Comparison of ENCODE assay signal across 1 cellular context in the genomic region with DNA sequence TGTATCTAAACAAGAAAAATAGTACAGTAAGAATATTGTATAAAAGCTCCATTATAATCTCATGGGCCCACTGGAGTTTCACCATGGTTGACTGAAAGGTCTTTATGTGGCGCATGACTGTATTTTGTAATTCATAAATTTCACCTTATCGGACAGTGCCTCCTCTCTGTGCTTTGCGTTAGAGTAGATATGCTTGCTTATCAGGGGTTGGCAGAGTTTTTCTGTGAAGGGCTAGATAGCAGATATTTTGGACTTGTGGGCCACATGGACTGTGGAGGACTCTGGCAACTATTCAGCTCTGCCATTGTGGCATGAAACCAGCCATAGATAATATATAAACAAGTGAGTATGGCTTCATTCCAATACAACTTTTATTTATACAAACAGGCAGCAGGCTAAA.
TF ChIP-seq lines count a peak whose summit lies in the region.

No MANE protein-coding gene starts in this region.

TF ChIP-seq in K562, 482 proteins besides CTCF, POLR2A, EP300 and RAD21 (continued from another document):
- TF ChIP-seq, protein P1, sequence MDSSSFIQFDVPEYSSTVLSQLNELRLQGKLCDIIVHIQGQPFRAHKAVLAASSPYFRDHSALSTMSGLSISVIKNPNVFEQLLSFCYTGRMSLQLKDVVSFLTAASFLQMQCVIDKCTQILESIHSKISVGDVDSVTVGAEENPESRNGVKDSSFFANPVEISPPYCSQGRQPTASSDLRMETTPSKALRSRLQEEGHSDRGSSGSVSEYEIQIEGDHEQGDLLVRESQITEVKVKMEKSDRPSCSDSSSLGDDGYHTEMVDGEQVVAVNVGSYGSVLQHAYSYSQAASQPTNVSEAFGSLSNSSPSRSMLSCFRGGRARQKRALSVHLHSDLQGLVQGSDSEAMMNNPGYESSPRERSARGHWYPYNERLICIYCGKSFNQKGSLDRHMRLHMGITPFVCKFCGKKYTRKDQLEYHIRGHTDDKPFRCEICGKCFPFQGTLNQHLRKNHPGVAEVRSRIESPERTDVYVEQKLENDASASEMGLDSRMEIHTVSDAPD (CRISPR knock-in tag; IDR thresholded peaks at IDR 0.05), result no peak
- TF ChIP-seq SNRNP70 (optimal IDR thresholded peaks at IDR 0.05; ENCODE audit: low read depth, low read length), result no peak
- TF ChIP-seq ILF3 (IDR thresholded peaks at IDR 0.05; ENCODE audit: borderline replicate concordance), result peak; percentile 94; the same call in 1 of the 2 replicates
- no peak for TF ChIP-seq KAT2B (IDR thresholded peaks at IDR 0.05; ENCODE audit: low read depth, low read length)
- TF ChIP-seq ZNF217 (CRISPR knock-in tag; IDR thresholded peaks at IDR 0.05), result no peak
- TF ChIP-seq C11orf30 (IDR thresholded peaks at IDR 0.05; ENCODE audit: low read depth), result no peak; the same call in 1 of the 2 replicates
- TF ChIP-seq ZNF12 (CRISPR knock-in tag; IDR thresholded peaks at IDR 0.05), result no peak
- peak; percentile 92 for TF ChIP-seq BACH1 (tag; IDR thresholded peaks at IDR 0.05)
- TF ChIP-seq SRF (CRISPR knock-in tag; IDR thresholded peaks at IDR 0.05), result no peak
- peak; percentile 17; the same call in 1 of the 2 replicates for TF ChIP-seq MAFK (IDR thresholded peaks at IDR 0.05; ENCODE audit: low read length)
- TF ChIP-seq, protein P2, sequence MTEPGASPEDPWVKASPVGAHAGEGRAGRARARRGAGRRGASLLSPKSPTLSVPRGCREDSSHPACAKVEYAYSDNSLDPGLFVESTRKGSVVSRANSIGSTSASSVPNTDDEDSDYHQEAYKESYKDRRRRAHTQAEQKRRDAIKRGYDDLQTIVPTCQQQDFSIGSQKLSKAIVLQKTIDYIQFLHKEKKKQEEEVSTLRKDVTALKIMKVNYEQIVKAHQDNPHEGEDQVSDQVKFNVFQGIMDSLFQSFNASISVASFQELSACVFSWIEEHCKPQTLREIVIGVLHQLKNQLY (CRISPR knock-in tag; conservative IDR thresholded peaks at IDR 0.05), result no peak
- TF ChIP-seq, protein P3, sequence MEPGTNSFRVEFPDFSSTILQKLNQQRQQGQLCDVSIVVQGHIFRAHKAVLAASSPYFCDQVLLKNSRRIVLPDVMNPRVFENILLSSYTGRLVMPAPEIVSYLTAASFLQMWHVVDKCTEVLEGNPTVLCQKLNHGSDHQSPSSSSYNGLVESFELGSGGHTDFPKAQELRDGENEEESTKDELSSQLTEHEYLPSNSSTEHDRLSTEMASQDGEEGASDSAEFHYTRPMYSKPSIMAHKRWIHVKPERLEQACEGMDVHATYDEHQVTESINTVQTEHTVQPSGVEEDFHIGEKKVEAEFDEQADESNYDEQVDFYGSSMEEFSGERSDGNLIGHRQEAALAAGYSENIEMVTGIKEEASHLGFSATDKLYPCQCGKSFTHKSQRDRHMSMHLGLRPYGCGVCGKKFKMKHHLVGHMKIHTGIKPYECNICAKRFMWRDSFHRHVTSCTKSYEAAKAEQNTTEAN (CRISPR knock-in tag; IDR thresholded peaks at IDR 0.05), result no peak
- TF ChIP-seq ADNP (tag; IDR thresholded peaks at IDR 0.05), result 0 out of 2 replicates have a peak, but pooled peaks have one; percentile 40
- TF ChIP-seq E2F3 (CRISPR knock-in tag; IDR thresholded peaks at IDR 0.05), result no peak
- TF ChIP-seq, protein P4, sequence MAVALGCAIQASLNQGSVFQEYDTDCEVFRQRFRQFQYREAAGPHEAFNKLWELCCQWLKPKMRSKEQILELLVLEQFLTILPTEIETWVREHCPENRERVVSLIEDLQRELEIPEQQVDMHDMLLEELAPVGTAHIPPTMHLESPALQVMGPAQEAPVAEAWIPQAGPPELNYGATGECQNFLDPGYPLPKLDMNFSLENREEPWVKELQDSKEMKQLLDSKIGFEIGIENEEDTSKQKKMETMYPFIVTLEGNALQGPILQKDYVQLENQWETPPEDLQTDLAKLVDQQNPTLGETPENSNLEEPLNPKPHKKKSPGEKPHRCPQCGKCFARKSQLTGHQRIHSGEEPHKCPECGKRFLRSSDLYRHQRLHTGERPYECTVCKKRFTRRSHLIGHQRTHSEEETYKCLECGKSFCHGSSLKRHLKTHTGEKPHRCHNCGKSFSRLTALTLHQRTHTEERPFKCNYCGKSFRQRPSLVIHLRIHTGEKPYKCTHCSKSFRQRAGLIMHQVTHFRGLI (CRISPR knock-in tag; IDR thresholded peaks at IDR 0.05), result peak; percentile 86; the same call in 1 of the 2 replicates
- TF ChIP-seq, protein P5, sequence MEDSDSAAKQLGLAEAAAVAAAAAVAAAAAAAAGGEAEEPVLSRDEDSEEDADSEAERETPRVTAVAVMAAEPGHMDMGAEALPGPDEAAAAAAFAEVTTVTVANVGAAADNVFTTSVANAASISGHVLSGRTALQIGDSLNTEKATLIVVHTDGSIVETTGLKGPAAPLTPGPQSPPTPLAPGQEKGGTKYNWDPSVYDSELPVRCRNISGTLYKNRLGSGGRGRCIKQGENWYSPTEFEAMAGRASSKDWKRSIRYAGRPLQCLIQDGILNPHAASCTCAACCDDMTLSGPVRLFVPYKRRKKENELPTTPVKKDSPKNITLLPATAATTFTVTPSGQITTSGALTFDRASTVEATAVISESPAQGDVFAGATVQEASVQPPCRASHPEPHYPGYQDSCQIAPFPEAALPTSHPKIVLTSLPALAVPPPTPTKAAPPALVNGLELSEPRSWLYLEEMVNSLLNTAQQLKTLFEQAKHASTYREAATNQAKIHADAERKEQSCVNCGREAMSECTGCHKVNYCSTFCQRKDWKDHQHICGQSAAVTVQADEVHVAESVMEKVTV (CRISPR knock-in tag; IDR thresholded peaks at IDR 0.05), result peak; percentile 11; the same call in 1 of the 2 replicates
- no peak for TF ChIP-seq ZNF778 (CRISPR knock-in tag; IDR thresholded peaks at IDR 0.05)
- no peak for TF ChIP-seq U2AF1 (optimal IDR thresholded peaks at IDR 0.05; ENCODE audit: low read depth, low read length)
- TF ChIP-seq EWSR1 (IDR thresholded peaks at IDR 0.05; ENCODE audit: borderline replicate concordance, low read depth, partially characterized antibody), result no peak
- no peak for TF ChIP-seq NFIX (CRISPR knock-in tag; IDR thresholded peaks at IDR 0.05; ENCODE audit: low read depth)
- TF ChIP-seq NCOA1 (IDR thresholded peaks at IDR 0.05; ENCODE audit: low read depth), result peak; percentile 93
- no peak for TF ChIP-seq STAG1 (CRISPR knock-in tag; IDR thresholded peaks at IDR 0.05; ENCODE audit: borderline replicate concordance)
- no peak for TF ChIP-seq HDGF (IDR thresholded peaks at IDR 0.05)
- no peak for TF ChIP-seq CREBBP (IDR thresholded peaks at IDR 0.05; ENCODE audit: low read depth, low read length)
- peak; percentile 83 for TF ChIP-seq FOXJ2 (tag; IDR thresholded peaks at IDR 0.05)
- TF ChIP-seq CCNT2 (IDR thresholded peaks at IDR 0.05; ENCODE audit: borderline replicate concordance, extremely low read depth, insufficient read length, low read depth, low read length), result peak; percentile 97
- no peak; the same call in 1 of the 2 replicates for TF ChIP-seq BCOR (IDR thresholded peaks at IDR 0.05)
- TF ChIP-seq CREB1 (IDR thresholded peaks at IDR 0.05), result peak; percentile 86
- TF ChIP-seq CREB1 (CRISPR knock-in tag; IDR thresholded peaks at IDR 0.05), result 0 out of 2 replicates have a peak, but pooled peaks have one; percentile 3
- TF ChIP-seq IRF2 (CRISPR knock-in tag; IDR thresholded peaks at IDR 0.05), result no peak
- TF ChIP-seq HNRNPLL (IDR thresholded peaks at IDR 0.05; ENCODE audit: low read depth, low read length, poor library complexity, severe bottlenecking), result no peak
- TF ChIP-seq TEAD2 (tag; IDR thresholded peaks at IDR 0.05), result no peak
- no peak for TF ChIP-seq PURB (CRISPR knock-in tag; IDR thresholded peaks at IDR 0.05; ENCODE audit: low read depth)
- TF ChIP-seq, protein P6, sequence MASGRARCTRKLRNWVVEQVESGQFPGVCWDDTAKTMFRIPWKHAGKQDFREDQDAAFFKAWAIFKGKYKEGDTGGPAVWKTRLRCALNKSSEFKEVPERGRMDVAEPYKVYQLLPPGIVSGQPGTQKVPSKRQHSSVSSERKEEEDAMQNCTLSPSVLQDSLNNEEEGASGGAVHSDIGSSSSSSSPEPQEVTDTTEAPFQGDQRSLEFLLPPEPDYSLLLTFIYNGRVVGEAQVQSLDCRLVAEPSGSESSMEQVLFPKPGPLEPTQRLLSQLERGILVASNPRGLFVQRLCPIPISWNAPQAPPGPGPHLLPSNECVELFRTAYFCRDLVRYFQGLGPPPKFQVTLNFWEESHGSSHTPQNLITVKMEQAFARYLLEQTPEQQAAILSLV (tag; IDR thresholded peaks at IDR 0.05), result peak; percentile 69; the same call in 1 of the 2 replicates
- TF ChIP-seq BHLHE40 (IDR thresholded peaks at IDR 0.05; ENCODE audit: low read length), result peak; percentile 89
- TF ChIP-seq, protein P7, sequence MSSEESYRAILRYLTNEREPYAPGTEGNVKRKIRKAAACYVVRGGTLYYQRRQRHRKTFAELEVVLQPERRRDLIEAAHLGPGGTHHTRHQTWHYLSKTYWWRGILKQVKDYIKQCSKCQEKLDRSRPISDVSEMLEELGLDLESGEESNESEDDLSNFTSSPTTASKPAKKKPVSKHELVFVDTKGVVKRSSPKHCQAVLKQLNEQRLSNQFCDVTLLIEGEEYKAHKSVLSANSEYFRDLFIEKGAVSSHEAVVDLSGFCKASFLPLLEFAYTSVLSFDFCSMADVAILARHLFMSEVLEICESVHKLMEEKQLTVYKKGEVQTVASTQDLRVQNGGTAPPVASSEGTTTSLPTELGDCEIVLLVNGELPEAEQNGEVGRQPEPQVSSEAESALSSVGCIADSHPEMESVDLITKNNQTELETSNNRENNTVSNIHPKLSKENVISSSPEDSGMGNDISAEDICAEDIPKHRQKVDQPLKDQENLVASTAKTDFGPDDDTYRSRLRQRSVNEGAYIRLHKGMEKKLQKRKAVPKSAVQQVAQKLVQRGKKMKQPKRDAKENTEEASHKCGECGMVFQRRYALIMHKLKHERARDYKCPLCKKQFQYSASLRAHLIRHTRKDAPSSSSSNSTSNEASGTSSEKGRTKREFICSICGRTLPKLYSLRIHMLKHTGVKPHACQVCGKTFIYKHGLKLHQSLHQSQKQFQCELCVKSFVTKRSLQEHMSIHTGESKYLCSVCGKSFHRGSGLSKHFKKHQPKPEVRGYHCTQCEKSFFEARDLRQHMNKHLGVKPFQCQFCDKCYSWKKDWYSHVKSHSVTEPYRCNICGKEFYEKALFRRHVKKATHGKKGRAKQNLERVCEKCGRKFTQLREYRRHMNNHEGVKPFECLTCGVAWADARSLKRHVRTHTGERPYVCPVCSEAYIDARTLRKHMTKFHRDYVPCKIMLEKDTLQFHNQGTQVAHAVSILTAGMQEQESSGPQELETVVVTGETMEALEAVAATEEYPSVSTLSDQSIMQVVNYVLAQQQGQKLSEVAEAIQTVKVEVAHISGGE (CRISPR knock-in tag; IDR thresholded peaks at IDR 0.05), result peak in 1 of 3 experiments; percentile 91; a peak in 2 of 6 replicates
- TF ChIP-seq, protein P8, sequence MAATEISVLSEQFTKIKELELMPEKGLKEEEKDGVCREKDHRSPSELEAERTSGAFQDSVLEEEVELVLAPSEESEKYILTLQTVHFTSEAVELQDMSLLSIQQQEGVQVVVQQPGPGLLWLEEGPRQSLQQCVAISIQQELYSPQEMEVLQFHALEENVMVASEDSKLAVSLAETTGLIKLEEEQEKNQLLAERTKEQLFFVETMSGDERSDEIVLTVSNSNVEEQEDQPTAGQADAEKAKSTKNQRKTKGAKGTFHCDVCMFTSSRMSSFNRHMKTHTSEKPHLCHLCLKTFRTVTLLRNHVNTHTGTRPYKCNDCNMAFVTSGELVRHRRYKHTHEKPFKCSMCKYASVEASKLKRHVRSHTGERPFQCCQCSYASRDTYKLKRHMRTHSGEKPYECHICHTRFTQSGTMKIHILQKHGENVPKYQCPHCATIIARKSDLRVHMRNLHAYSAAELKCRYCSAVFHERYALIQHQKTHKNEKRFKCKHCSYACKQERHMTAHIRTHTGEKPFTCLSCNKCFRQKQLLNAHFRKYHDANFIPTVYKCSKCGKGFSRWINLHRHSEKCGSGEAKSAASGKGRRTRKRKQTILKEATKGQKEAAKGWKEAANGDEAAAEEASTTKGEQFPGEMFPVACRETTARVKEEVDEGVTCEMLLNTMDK (IDR thresholded peaks at IDR 0.05; ENCODE audit: borderline replicate concordance, insufficient read depth, low read depth, low read length, poor library complexity, severe bottlenecking), result no peak
- TF ChIP-seq SNIP1 (IDR thresholded peaks at IDR 0.05; ENCODE audit: low read depth), result no peak
- TF ChIP-seq ZC3H11A (IDR thresholded peaks at IDR 0.05; ENCODE audit: low read depth, low read length), result no peak
- TF ChIP-seq SIN3A (IDR thresholded peaks at IDR 0.05; ENCODE audit: borderline replicate concordance in 2 of 2, control insufficient read depth in 1 of 2, low read depth in 2 of 2, low read length in 2 of 2), result no peak
- TF ChIP-seq CBX1 (IDR thresholded peaks at IDR 0.05; ENCODE audit: low read depth), result no peak
- TF ChIP-seq, protein P9, sequence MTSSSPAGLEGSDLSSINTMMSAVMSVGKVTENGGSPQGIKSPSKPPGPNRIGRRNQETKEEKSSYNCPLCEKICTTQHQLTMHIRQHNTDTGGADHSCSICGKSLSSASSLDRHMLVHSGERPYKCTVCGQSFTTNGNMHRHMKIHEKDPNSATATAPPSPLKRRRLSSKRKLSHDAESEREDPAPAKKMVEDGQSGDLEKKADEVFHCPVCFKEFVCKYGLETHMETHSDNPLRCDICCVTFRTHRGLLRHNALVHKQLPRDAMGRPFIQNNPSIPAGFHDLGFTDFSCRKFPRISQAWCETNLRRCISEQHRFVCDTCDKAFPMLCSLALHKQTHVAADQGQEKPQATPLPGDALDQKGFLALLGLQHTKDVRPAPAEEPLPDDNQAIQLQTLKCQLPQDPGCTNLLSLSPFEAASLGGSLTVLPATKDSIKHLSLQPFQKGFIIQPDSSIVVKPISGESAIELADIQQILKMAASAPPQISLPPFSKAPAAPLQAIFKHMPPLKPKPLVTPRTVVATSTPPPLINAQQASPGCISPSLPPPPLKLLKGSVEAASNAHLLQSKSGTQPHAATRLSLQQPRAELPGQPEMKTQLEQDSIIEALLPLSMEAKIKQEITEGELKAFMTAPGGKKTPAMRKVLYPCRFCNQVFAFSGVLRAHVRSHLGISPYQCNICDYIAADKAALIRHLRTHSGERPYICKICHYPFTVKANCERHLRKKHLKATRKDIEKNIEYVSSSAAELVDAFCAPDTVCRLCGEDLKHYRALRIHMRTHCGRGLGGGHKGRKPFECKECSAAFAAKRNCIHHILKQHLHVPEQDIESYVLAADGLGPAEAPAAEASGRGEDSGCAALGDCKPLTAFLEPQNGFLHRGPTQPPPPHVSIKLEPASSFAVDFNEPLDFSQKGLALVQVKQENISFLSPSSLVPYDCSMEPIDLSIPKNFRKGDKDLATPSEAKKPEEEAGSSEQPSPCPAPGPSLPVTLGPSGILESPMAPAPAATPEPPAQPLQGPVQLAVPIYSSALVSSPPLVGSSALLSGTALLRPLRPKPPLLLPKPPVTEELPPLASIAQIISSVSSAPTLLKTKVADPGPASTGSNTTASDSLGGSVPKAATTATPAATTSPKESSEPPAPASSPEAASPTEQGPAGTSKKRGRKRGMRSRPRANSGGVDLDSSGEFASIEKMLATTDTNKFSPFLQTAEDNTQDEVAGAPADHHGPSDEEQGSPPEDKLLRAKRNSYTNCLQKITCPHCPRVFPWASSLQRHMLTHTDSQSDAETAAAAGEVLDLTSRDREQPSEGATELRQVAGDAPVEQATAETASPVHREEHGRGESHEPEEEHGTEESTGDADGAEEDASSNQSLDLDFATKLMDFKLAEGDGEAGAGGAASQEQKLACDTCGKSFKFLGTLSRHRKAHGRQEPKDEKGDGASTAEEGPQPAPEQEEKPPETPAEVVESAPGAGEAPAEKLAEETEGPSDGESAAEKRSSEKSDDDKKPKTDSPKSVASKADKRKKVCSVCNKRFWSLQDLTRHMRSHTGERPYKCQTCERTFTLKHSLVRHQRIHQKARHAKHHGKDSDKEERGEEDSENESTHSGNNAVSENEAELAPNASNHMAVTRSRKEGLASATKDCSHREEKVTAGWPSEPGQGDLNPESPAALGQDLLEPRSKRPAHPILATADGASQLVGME (CRISPR knock-in tag; IDR thresholded peaks at IDR 0.05), result no peak
- no peak for TF ChIP-seq PHF20 (IDR thresholded peaks at IDR 0.05; ENCODE audit: partially characterized antibody)
- no peak for TF ChIP-seq MCM3 (IDR thresholded peaks at IDR 0.05)
- TF ChIP-seq GATAD2A (IDR thresholded peaks at IDR 0.05), result peak; percentile 62
- TF ChIP-seq SMARCE1 (IDR thresholded peaks at IDR 0.05), result peak; percentile 99
TF ChIP-seq in K562: peak in this region for 201.
